10 cellular contexts compared by ENCODE assay signal in genomic region chr11:66011785-66012303, GRCh38. TPM values are rescaled to one million over a fixed set of nuclear protein-coding genes. Genes with fewer than 3 reads are reported as not detected.
DNase-seq lines count a peak whose midpoint lies in the region; ATAC-seq, FAIRE-seq and TF ChIP-seq lines count a peak whose summit lies in the region.
"Had no signal": no experiment of that assay in that cellular context is flagged by ENCODE, and none has a peak within 500 bp of the region (broad histone marks: within the 10 kb centered on the region; RNA-seq: fewer than 3 reads in every experiment).

Gene CST6 (plus strand): TSS chr11:66012008. CDS start chr11:66012045, 37 bp downstream.

- H3K79me1 ChIP-seq in IMR-90 (ENCODE audit: low read depth in 1 of 2, low read length in 2 of 2): no peaks in the 10 kb centered on the region

- in situ Hi-C loops in IMR-90 (cut with MboI; ENCODE audit: low sequenced_read_pairs): no loop called here

- no peak for TF ChIP-seq RAD21 in IMR-90 (IDR thresholded peaks at IDR 0.05; ENCODE audit: low read length)

- H2BK5ac ChIP-seq in IMR-90 (ENCODE audit: low read depth, low read length, poor library complexity, severe bottlenecking): no peak within 1 kb of the TSS

- H3K23ac ChIP-seq in IMR-90 (ENCODE audit: low read depth, low read length): no peak within 1 kb of the TSS

- dilution Hi-C loops in IMR-90 (cut with HindIII; ENCODE audit: low sequenced_read_pairs, unreplicated experiment): no loop called here

- TF ChIP-seq POLR2A in IMR-90 (IDR thresholded peaks at IDR 0.05; ENCODE audit: low read depth, low read length) (no peak), esophagus squamous epithelium (IDR thresholded peaks at IDR 0.05) (no peak), GM12892 (IDR thresholded peaks at IDR 0.05; ENCODE audit: low read depth, low read length) (no peak)

- H3K9ac ChIP-seq in IMR-90 (ENCODE audit: low read depth, low read length): no peak within 1 kb of the TSS

- DNase-seq in DMS53 (lab: John Stamatoyannopoulos, UW): peak; percentile 82
- DNase-seq in IMR-90: no peak
- DNase-seq in esophagus squamous epithelium (lab: John Stamatoyannopoulos, UW): no peak
- no peak for DNase-seq in psoas muscle
- DNase-seq in GM12892 (ENCODE audit: insufficient read length): no peak
- DNase-seq in GM19239 (ENCODE audit: insufficient read length, low spot score): no peak
- DNase-seq: naive B cell, T-helper 2 cell had no signal

- 0 out of 3 replicates have a peak within 1 kb of the TSS, but pooled peaks have one; percentile 27 for H2BK15ac ChIP-seq in IMR-90 (ENCODE audit: low read depth, low read length)

- peaks cover 13% of the 10 kb centered on the region for H3K27me3 ChIP-seq in IMR-90 (ENCODE audit: control insufficient read depth, insufficient read depth, low read length)
- H3K27me3 ChIP-seq in esophagus squamous epithelium: peaks cover 0 to 30% (median 2%) of the 10 kb centered on the region in 4 donors
- H3K27me3 ChIP-seq in psoas muscle (ENCODE audit: insufficient read depth in 3 of 3, low read length in 2 of 3): peaks cover 0 to 7% (median 5%) of the 10 kb centered on the region in 3 donors

- peak within 1 kb of the TSS; percentile 10 for H3K4ac ChIP-seq in IMR-90 (ENCODE audit: low read depth, low read length)

- intact Hi-C loops in IMR-90 (cut with micrococcal nuclease) (no loop called here), esophagus squamous epithelium (cut with DNase I) (no loop called here), psoas muscle (cut with DNase I) (no loop called here)

- H3K4me1 ChIP-seq in IMR-90 (ENCODE audit: control insufficient read depth, insufficient read depth, low read length): peaks cover 9% of the 10 kb centered on the region
- peaks cover 14 to 49% (median 24%) of the 10 kb centered on the region in 3 donors for H3K4me1 ChIP-seq in esophagus squamous epithelium
- peaks cover 28% of the 10 kb centered on the region for H3K4me1 ChIP-seq in psoas muscle

- H3K18ac ChIP-seq in IMR-90 (ENCODE audit: low read depth, low read length): no peak within 1 kb of the TSS

- peaks cover 19% of the 10 kb centered on the region for H3K9me1 ChIP-seq in IMR-90 (ENCODE audit: insufficient read depth, low read length)

- H3K14ac ChIP-seq in IMR-90 (replicated peaks; ENCODE audit: low read depth, low read length): no peak within 1 kb of the TSS

- TF ChIP-seq CTCF in IMR-90 (conservative IDR thresholded peaks at IDR 0.05; ENCODE audit: low read depth, low read length) (no peak), esophagus squamous epithelium (IDR thresholded peaks at IDR 0.05) (no peak), psoas muscle (IDR thresholded peaks at IDR 0.05) (no peak)

- H2AK5ac ChIP-seq in IMR-90 (ENCODE audit: low read depth, low read length): peak within 1 kb of the TSS; percentile 24; the same call in 1 of the 2 replicates

- no peak within 1 kb of the TSS for H4K8ac ChIP-seq in IMR-90 (ENCODE audit: low read depth in 2 of 2, low read length in 2 of 2)

- 0 out of 2 replicates have a peak within 1 kb of the TSS, but pooled peaks have one; percentile 13 for H2BK120ac ChIP-seq in IMR-90 (ENCODE audit: low read depth, low read length)

- no peak for FAIRE-seq in GM12892 (lab: Jason Lieb, UNC)
- no peak for FAIRE-seq in GM19239 (lab: Jason Lieb, UNC)

- H3K36me3 ChIP-seq in IMR-90 (ENCODE audit: control insufficient read depth, insufficient read depth, low read length) (no peaks in the 10 kb centered on the region), esophagus squamous epithelium (peaks cover 0 to under 1% (median 0%) of the 10 kb centered on the region in 3 donors), psoas muscle (ENCODE audit: insufficient read depth in 1 of 2, low read depth in 1 of 2) (no peaks in the 10 kb centered on the region)
- H3K36me3 ChIP-seq: tibial nerve had no signal

- ATAC-seq in IMR-90 (ENCODE audit: low read depth): 0 out of 2 replicates have a peak, but pooled peaks have one; percentile 9
- ATAC-seq in psoas muscle: no peak
- ATAC-seq in HG02973 (IDR thresholded peaks at IDR 0.05; ENCODE audit: unreplicated experiment): no peak

- POLR2A ChIA-PET in IMR-90 (lab: Charles Lee; ENCODE audit: unreplicated experiment): interaction anchor here (0.6 to 1.7 kb wide), 2 partner anchors 9 to 256 kb away, joined by 6 to 12 read pairs; partner anchors contain the start of gene BANF1

- H3K9me3 ChIP-seq in IMR-90 (ENCODE audit: control insufficient read depth, insufficient read depth, low read length): no peaks in the 10 kb centered on the region
- no peaks in the 10 kb centered on the region for H3K9me3 ChIP-seq in esophagus squamous epithelium
- H3K9me3 ChIP-seq in psoas muscle: no peaks in the 10 kb centered on the region
- H3K9me3 ChIP-seq: tibial nerve had no signal

- peak within 1 kb of the TSS; percentile 65 for H2AK9ac ChIP-seq in IMR-90 (replicated peaks; ENCODE audit: low read depth, low read length, poor library complexity)

- no peak within 1 kb of the TSS for H2BK20ac ChIP-seq in IMR-90 (ENCODE audit: low read depth, low read length)

- no peak within 1 kb of the TSS for H3K4me2 ChIP-seq in IMR-90 (ENCODE audit: low read depth, low read length)

- no peak within 1 kb of the TSS for H4K91ac ChIP-seq in IMR-90 (ENCODE audit: insufficient read depth, low read depth, low read length)

- H4K5ac ChIP-seq in IMR-90 (ENCODE audit: low read depth, low read length): no peak within 1 kb of the TSS

- H3K56ac ChIP-seq in IMR-90 (ENCODE audit: extremely low read depth, insufficient read depth, low read length): no peak within 1 kb of the TSS

- CTCF ChIA-PET in IMR-90 (lab: Yijun Ruan, JAX): no interaction called here

- H4K20me1 ChIP-seq in IMR-90 (ENCODE audit: insufficient read depth, low read length): no peaks in the 10 kb centered on the region; the same call in 1 of the 2 replicates

- H2AFZ ChIP-seq in IMR-90 (replicated peaks; ENCODE audit: low read length, poor library complexity): peak within 1 kb of the TSS; percentile 81

- no TSS peak for BruUV-seq in IMR-90 (replicated peaks; lab: Mats Ljungman, UMichigan)

- no peak within 1 kb of the TSS for H3K27ac ChIP-seq in IMR-90 (ENCODE audit: insufficient read depth, low read length)
- peak within 1 kb of the TSS; percentile 51 to 84 (median 70) for H3K27ac ChIP-seq in esophagus squamous epithelium
- no peak within 1 kb of the TSS for H3K27ac ChIP-seq in psoas muscle
- H3K27ac ChIP-seq: tibial nerve had no signal

- WGBS in IMR-90 (ENCODE audit: extremely low coverage in 2 of 2, insufficient read length in 1 of 2), 2 experiments: 9% methylated on average over 18 of the region's 61 CpGs; no CpG with 5 or more reads in 1 of the 2 experiments
- WGBS in esophagus squamous epithelium, 2 donors: 47% methylated on average over 6 of the region's 61 CpGs; no CpG with 5 or more reads in 1 of the 2 donors
- WGBS in psoas muscle, 3 donors: 5 to 11% (median 7%) methylated on average over 45 to 61 of the region's 61 CpGs

- H3K4me3 ChIP-seq in IMR-90 (ENCODE audit: insufficient read depth, low read depth, low read length) (no peak within 1 kb of the TSS), esophagus squamous epithelium (peak within 1 kb of the TSS; percentile 27 to 60 (median 37)), psoas muscle (peak within 1 kb of the TSS; percentile 49)

TF ChIP-seq in IMR-90, 13 proteins besides CTCF, POLR2A, EP300 and RAD21:
- no peak for TF ChIP-seq BHLHE40 (IDR thresholded peaks at IDR 0.05; ENCODE audit: low read depth, low read length)

RNA-seq across cellular contexts. Expression of gene CST6, which starts in this region (rescaled TPM):
- total RNA-seq in IMR-90 (2012; rRNA removed): 0.28 and 0.54 TPM in 2 replicates
- 3.0 and 4.9 TPM in 2 replicates for polyA plus RNA-seq in IMR-90 (2012; rRNA removed)
- 1.2 and 6.5 TPM in 2 replicates for polyA plus RNA-seq in IMR-90 (2012; cell fraction: cytosol; rRNA removed)
- polyA plus RNA-seq in IMR-90 (2012; cell fraction: nucleus; rRNA removed; ENCODE audit: low replicate concordance): 0.37 and 2.0 TPM in 2 replicates
- 10 to 100 TPM; 14.6 to 58.5 (median 15.1) TPM for total RNA-seq in esophagus squamous epithelium
- total RNA-seq in psoas muscle: under 1 TPM in 3 of 4 donors, not detected in 1; 0.40 to 0.93 (median 0.47) TPM
- 10 to 100 TPM in 1 of 3 donors, under 1 TPM in 1, not detected in 1; 0.13 to 18.7 TPM for polyA plus RNA-seq in psoas muscle
- not detected for polyA plus RNA-seq in GM12892 (2012; ENCODE audit: missing spikeins)

Comparison
In these comparisons a context has a peak if more than half of its experiments do, and no peak if none do; other contexts are left out.
1. RNA of gene CST6 (total RNA-seq): 14.6 to 58.5 TPM in esophagus squamous epithelium; 0.28 to 0.54 TPM in IMR-90 and 0.40 to 0.93 TPM in psoas muscle; every median in the first group is over 4 times any median in the second.
2. H3K27ac ChIP-seq: peak in esophagus squamous epithelium (4 of 4); none in IMR-90 (single experiment) and psoas muscle (single experiment).